16 cellular contexts compared by ENCODE assay signal in the genomic region with DNA sequence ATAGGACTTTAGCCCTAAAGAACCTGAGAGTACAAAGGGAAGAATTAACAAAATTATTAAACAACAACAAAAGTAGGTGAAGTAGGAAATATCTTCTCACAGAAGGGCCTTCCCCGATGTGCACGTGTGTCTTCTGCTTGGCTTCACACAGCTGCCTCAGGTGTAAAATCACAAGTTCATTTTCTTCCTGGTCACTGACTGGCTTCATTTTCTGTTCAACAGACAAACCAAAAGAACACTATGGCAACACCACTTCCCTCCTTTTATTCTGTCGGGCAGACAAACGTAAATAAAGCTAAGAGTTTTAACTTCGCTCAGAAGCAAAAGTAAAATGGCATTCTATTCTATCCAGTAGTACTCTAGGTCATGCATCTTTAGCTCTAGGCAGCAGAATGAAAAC.
DNase-seq lines count a peak whose midpoint lies in the region; ATAC-seq and TF ChIP-seq lines count a peak whose summit lies in the region.
"Had no signal": no experiment of that assay in that cellular context is flagged by ENCODE, and none has a peak within 500 bp of the region (broad histone marks: within the 10 kb centered on the region; RNA-seq: fewer than 3 reads in every experiment).

No MANE protein-coding gene starts in this region.

- ATAC-seq in GM18909 (IDR thresholded peaks at IDR 0.05; ENCODE audit: poor library complexity, unreplicated experiment), result peak; percentile 79
- peak; percentile 86 for ATAC-seq in GM21723 (IDR thresholded peaks at IDR 0.05; ENCODE audit: unreplicated experiment)
- peak; percentile 87 for ATAC-seq in HG03103 (IDR thresholded peaks at IDR 0.05; ENCODE audit: low read depth, unreplicated experiment)
- ATAC-seq in naive B cell (ENCODE audit: low read depth in 2 of 2), result peak; percentile 84 to 95
- ATAC-seq: naive thymus-derived CD8-positive, alpha-beta T cell; PC-3 had no signal

- no peaks in the 10 kb centered on the region for H3K9me3 ChIP-seq in right atrium auricular region

- no peaks in the 10 kb centered on the region for H3K4me1 ChIP-seq in right atrium auricular region

- H3K4me3 ChIP-seq in right atrium auricular region, result no peak overlapping the region

- peaks cover 8% of the 10 kb centered on the region for H3K36me3 ChIP-seq in right atrium auricular region

- H3K9me3 Mint-ChIP-seq in naive B cell, result no peaks in the 10 kb centered on the region
- H3K9me3 Mint-ChIP-seq: naive thymus-derived CD8-positive, alpha-beta T cell had no signal

- H3K27ac ChIP-seq in right atrium auricular region, result no peak overlapping the region

- no peaks in the 10 kb centered on the region for H3K27me3 ChIP-seq in right atrium auricular region

- peak overlapping the region in 4 of 6 donors; percentile 73 to 84 (median 81) for H3K27ac Mint-ChIP-seq in naive B cell

- H3K4me3 Mint-ChIP-seq in naive B cell, result peak overlapping the region in 4 of 8 donors; percentile 23 to 69 (median 26)
- H3K4me3 Mint-ChIP-seq: naive thymus-derived CD8-positive, alpha-beta T cell had no signal

- no peaks in the 10 kb centered on the region for H3K27me3 Mint-ChIP-seq in naive B cell
- H3K27me3 Mint-ChIP-seq: naive thymus-derived CD8-positive, alpha-beta T cell had no signal

- no peaks in the 10 kb centered on the region for H3K36me3 Mint-ChIP-seq in naive B cell

- DNase-seq in naive B cell, result no peak
- DNase-seq in middle frontal gyrus (ENCODE audit: extremely low spot score, low spot score), result no peak
- DNase-seq in stimulated activated CD4-positive, alpha-beta T cell treated with anti-CD3 and anti-CD28 coated beads, Interleukin-4, amount 100 ng/mL, for 24 hours, result no peak
- no peak for DNase-seq in activated effector memory CD4-positive, alpha-beta T cell treated with Interleukin-2 at 50 U/mL for 16 hours
- no peak for DNase-seq in right atrium auricular region (ENCODE audit: low spot score)
- DNase-seq: activated CD4-positive, alpha-beta T cell treated with anti-CD3 and anti-CD28 coated beads for 48 hours; effector CD8-positive, alpha-beta T cell; foreskin melanocyte; MM.1S; naive thymus-derived CD8-positive, alpha-beta T cell; NCI-H2171; PC-3; T-helper 1 cell had no signal

- peaks cover 5 to 9% (median 7%) of the 10 kb centered on the region in 3 donors for H3K4me1 Mint-ChIP-seq in naive B cell
- H3K4me1 Mint-ChIP-seq: naive thymus-derived CD8-positive, alpha-beta T cell had no signal

- no peak for TF ChIP-seq CTCF in right atrium auricular region (IDR thresholded peaks at IDR 0.05)
